11 cellular contexts compared by ENCODE assay signal in the genomic region with DNA sequence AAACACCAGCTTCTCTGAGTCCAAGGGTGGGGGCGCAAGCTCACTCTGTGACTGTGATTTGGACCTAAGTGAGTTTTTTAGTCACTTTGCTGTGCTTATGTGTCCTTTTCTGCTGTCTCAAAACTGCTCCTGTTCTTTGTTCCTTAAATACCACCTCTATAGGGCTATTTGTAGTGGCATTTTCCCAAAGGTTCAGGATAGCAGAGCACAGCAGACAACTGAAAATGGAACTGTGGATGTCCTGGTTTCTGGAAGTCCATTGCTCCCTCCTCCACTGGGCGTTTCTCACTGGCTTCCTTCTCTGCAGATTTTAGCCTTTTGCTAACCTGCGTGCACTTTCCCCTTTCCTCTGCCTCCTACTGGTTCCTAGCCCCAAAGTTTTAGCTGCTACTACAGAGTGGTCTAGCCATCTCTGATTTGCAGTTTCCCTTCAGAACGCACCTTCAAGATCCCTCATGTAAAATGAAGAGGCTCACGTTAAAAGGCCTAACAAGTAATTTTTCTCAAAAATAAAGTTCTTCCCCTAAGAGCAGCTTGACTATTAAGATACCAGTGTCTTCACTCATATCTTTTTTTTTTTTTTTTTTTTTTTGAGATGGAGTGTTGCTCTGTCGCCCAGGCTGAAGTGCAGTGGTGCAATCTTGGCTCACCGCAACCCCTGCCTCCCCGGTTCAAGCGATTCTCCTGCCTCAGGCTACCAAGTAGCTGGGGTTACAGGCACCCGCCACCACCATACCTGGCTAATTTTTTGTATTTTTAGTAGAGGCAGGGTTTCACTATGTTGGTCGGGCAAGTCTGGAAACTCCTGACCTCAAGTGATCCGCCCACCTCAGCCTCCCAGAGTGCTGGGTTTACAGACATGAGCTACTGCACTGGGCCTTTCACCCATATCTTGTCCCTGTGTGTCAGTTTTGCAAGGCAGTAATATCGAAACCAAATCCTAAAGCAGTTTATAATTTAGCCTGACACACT. TPM values are rescaled to one million over a fixed set of nuclear protein-coding genes. Genes with fewer than 3 reads are reported as not detected.
DNase-seq lines count a peak whose midpoint lies in the region; ATAC-seq and TF ChIP-seq lines count a peak whose summit lies in the region.
"Had no signal": no experiment of that assay in that cellular context is flagged by ENCODE, and none has a peak within 500 bp of the region (broad histone marks: within the 10 kb centered on the region; RNA-seq: fewer than 3 reads in every experiment).

No MANE protein-coding gene starts in this region.

- H3K9me3 Mint-ChIP-seq in activated naive CD4-positive, alpha-beta T cell treated with anti-CD3 and anti-CD28 coated beads, Interleukin-2, amount 50 U/mL, for 72 hours: no peaks in the 10 kb centered on the region
- H3K9me3 Mint-ChIP-seq: dendritic cell treated with granulocyte-macrophage colony-stimulating factor and Interleukin-4, amounts not matched to agents 40 ng/mL and 50 ng/mL, for 4 days had no signal

- no peak overlapping the region for H3K9ac ChIP-seq in stomach smooth muscle (ENCODE audit: low read length in 2 of 2)
- H3K9ac ChIP-seq: BLaER1 treated with 17β-estradiol and CSF1 and Interleukin-3, amounts not matched to agents 10 nM and 100 nM had no signal

- no peaks in the 10 kb centered on the region for H3K9me3 ChIP-seq in stomach smooth muscle (ENCODE audit: control insufficient read depth in 2 of 2, low read length in 2 of 2)
- H3K9me3 ChIP-seq: pancreas had no signal

- no peak overlapping the region for H3K27ac ChIP-seq in brain microvascular endothelial cell
- peak overlapping the region; percentile 53 for H3K27ac ChIP-seq in stomach smooth muscle (ENCODE audit: low read length)
- H3K27ac ChIP-seq: BLaER1 treated with 17β-estradiol and CSF1 and Interleukin-3, amounts not matched to agents 10 nM and 100 nM; pancreas had no signal

- H3K27ac Mint-ChIP-seq in activated naive CD4-positive, alpha-beta T cell treated with anti-CD3 and anti-CD28 coated beads, Interleukin-2, amount 50 U/mL, for 72 hours: no peak overlapping the region
- H3K27ac Mint-ChIP-seq: dendritic cell treated with granulocyte-macrophage colony-stimulating factor and Interleukin-4, amounts not matched to agents 40 ng/mL and 50 ng/mL, for 4 days had no signal

- peak in 1 of 2 donors; percentile 11 for DNase-seq in activated naive CD4-positive, alpha-beta T cell treated with anti-CD3 and anti-CD28 coated beads, Interleukin-2, amount 50 U/mL, for 72 hours (ENCODE audit: low spot score in 2 of 2)
- no peak for DNase-seq in activated naive CD4-positive, alpha-beta T cell (lab: John Stamatoyannopoulos, UW)
- DNase-seq in brain microvascular endothelial cell: peak; percentile 22
- no peak for DNase-seq in NCI-H510A (lab: John Stamatoyannopoulos, UW)
- DNase-seq in NCI-H187 (lab: John Stamatoyannopoulos, UW): no peak
- no peak for DNase-seq in NCI-H1417 treated with DMSO at 0.1 percent for 48 hours (lab: John Stamatoyannopoulos, UW)
- DNase-seq: pancreas had no signal

- H3K36me3 ChIP-seq in brain microvascular endothelial cell (replicated peaks): peaks cover 4% of the 10 kb centered on the region
- H3K36me3 ChIP-seq in stomach smooth muscle (ENCODE audit: control insufficient read depth in 2 of 2, insufficient read depth in 2 of 2, low read length in 2 of 2): peaks cover 3 to 10% of the 10 kb centered on the region in 2 donors
- H3K36me3 ChIP-seq: pancreas had no signal

- H3K4me3 ChIP-seq in brain microvascular endothelial cell (ENCODE audit: low read depth, low read length): no peak overlapping the region
- H3K4me3 ChIP-seq in stomach smooth muscle (ENCODE audit: low read length in 2 of 2): no peak overlapping the region
- H3K4me3 ChIP-seq: BLaER1 treated with 17β-estradiol and CSF1 and Interleukin-3, amounts not matched to agents 10 nM and 100 nM; pancreas had no signal

- H3K27me3 ChIP-seq in brain microvascular endothelial cell (replicated peaks) (no peaks in the 10 kb centered on the region), stomach smooth muscle (ENCODE audit: control insufficient read depth in 1 of 2, insufficient read depth in 2 of 2, low read length in 2 of 2) (no peaks in the 10 kb centered on the region)
- H3K27me3 ChIP-seq: BLaER1 treated with 17β-estradiol and CSF1 and Interleukin-3, amounts not matched to agents 10 nM and 100 nM; pancreas had no signal

- H3K4me1 ChIP-seq in stomach smooth muscle (ENCODE audit: control insufficient read depth, insufficient read depth, low read length): peaks cover 34% of the 10 kb centered on the region
- H3K4me1 ChIP-seq: pancreas had no signal

- in situ Hi-C loops in brain microvascular endothelial cell (cut with HindIII; ENCODE audit: low pct_ligation_motif_present, low sequenced_read_pairs): no loop called here

- TF ChIP-seq CTCF in brain microvascular endothelial cell (IDR thresholded peaks at IDR 0.05; ENCODE audit: low read depth, low read length, missing control alignments): no peak

- peaks cover 0 to 2% of the 10 kb centered on the region in 2 donors for H3K36me3 Mint-ChIP-seq in activated naive CD4-positive, alpha-beta T cell treated with anti-CD3 and anti-CD28 coated beads, Interleukin-2, amount 50 U/mL, for 72 hours

- ATAC-seq in activated naive CD4-positive, alpha-beta T cell treated with anti-CD3 and anti-CD28 coated beads, Interleukin-2, amount 50 U/mL, for 72 hours: peak; percentile 59 to 79
- ATAC-seq in HG03097 (IDR thresholded peaks at IDR 0.05; ENCODE audit: low FRiP score, unreplicated experiment): peak; percentile 96

RNA-seq across cellular contexts. Expression of gene BLVRA, which starts 25.8 kb away (rescaled TPM):
- 10 to 100 TPM; 28.3 to 29.6 TPM for total RNA-seq in activated naive CD4-positive, alpha-beta T cell treated with anti-CD3 and anti-CD28 coated beads, Interleukin-2, amount 50 U/mL, for 72 hours

RNA-seq across cellular contexts. Expression of gene COA1, which starts 55.0 kb away (rescaled TPM):
- 10 to 100 TPM; 31.9 to 72.4 TPM for total RNA-seq in activated naive CD4-positive, alpha-beta T cell treated with anti-CD3 and anti-CD28 coated beads, Interleukin-2, amount 50 U/mL, for 72 hours
